Comparison of ENCODE assay signal across 14 cellular contexts in the genomic region with DNA sequence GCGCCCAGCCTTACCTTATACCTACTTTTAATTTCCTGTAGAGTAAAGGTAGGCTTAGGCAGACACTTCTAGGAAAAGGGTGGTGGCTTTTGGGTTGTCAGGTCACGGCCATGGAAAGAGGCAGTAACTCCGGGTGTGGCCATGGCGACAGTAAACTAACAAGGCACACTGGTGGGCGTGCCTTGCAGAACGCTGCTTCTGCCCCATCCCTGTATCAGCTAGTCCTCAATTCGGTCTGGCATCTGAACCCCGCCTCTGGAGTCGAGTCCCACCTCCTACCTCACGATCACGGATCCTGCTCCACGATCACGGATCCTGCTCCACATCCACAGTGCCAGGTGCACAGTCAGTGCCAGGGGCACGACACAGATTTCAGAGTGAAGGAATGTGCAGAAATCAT. TPM values are rescaled to one million over a fixed set of nuclear protein-coding genes. Genes with fewer than 3 reads are reported as not detected.
DNase-seq lines count a peak whose midpoint lies in the region; ATAC-seq, FAIRE-seq and TF ChIP-seq lines count a peak whose summit lies in the region.
"Had no signal": no experiment of that assay in that cellular context is flagged by ENCODE, and none has a peak within 500 bp of the region (broad histone marks: within the 10 kb centered on the region; RNA-seq: fewer than 3 reads in every experiment).

No MANE protein-coding gene starts in this region.

- no peak for TF ChIP-seq CTCF in left ventricle myocardium inferior (IDR thresholded peaks at IDR 0.05; ENCODE audit: borderline replicate concordance)
- TF ChIP-seq CTCF in bronchial epithelial cell (IDR thresholded peaks at IDR 0.05; ENCODE audit: insufficient read depth, low read length, severe bottlenecking): no peak
- TF ChIP-seq CTCF in upper lobe of right lung (IDR thresholded peaks at IDR 0.05): no peak

- DNase-seq in left ventricle myocardium inferior (no peak), left ventricle myocardium superior (no peak), bronchial epithelial cell (ENCODE audit: low read depth) (no peak), upper lobe of right lung (peak; percentile 71), T-helper 17 cell (no peak), GM03348 (ENCODE audit: low spot score) (no peak)
- DNase-seq in activated naive CD8-positive, alpha-beta T cell treated with anti-CD3 and anti-CD28 coated beads, Interleukin-2, amount 50 U/mL, for 24 hours: no peak
- DNase-seq: activated CD4-positive, CD25-positive, alpha-beta regulatory T cell; adrenal gland; NCI-H2029 treated with DMSO at 0.1 percent for 48 hours; NCI-H82 had no signal

- peak; percentile 47 for FAIRE-seq in bronchial epithelial cell (lab: Jason Lieb, UNC)

- H3K4me1 ChIP-seq in left ventricle myocardium inferior: peaks cover 61% of the 10 kb centered on the region
- peaks cover 36 to 50% of the 10 kb centered on the region in 2 donors for H3K4me1 ChIP-seq in mucosa of rectum (ENCODE audit: control insufficient read depth in 2 of 2, insufficient read depth in 2 of 2, low read length in 2 of 2)
- H3K4me1 ChIP-seq in upper lobe of right lung: peaks cover 52% of the 10 kb centered on the region

- intact Hi-C loops in left ventricle myocardium inferior (cut with micrococcal nuclease): no loop called here
- intact Hi-C loops in left ventricle myocardium superior (cut with micrococcal nuclease): no loop called here
- intact Hi-C loops in upper lobe of right lung (cut with DNase I): loop anchor here (10.0 kb wide), 1 partner anchor 56 kb away; no protein-coding TSS in a partner anchor

- peaks cover 3% of the 10 kb centered on the region for H3K36me3 ChIP-seq in left ventricle myocardium inferior
- H3K36me3 ChIP-seq in bronchial epithelial cell (ENCODE audit: control insufficient read depth, insufficient read depth, low read length): peaks cover 4% of the 10 kb centered on the region
- H3K36me3 ChIP-seq in mucosa of rectum (ENCODE audit: control insufficient read depth in 2 of 2, insufficient read depth in 2 of 2, low read length in 2 of 2): peaks cover 0 to 2% of the 10 kb centered on the region in 2 donors
- H3K36me3 ChIP-seq in upper lobe of right lung: no peaks in the 10 kb centered on the region
- H3K36me3 ChIP-seq: adrenal gland had no signal

- peak overlapping the region; percentile 82 for H3K4me3 ChIP-seq in left ventricle myocardium inferior
- H3K4me3 ChIP-seq in bronchial epithelial cell (ENCODE audit: low read depth, low read length): no peak overlapping the region
- peak overlapping the region; percentile 26 to 37 for H3K4me3 ChIP-seq in mucosa of rectum (ENCODE audit: low read length in 2 of 2)
- H3K4me3 ChIP-seq in upper lobe of right lung: peak overlapping the region; percentile 76
- H3K4me3 ChIP-seq: tibial nerve had no signal

- H3K27ac ChIP-seq in left ventricle myocardium inferior (replicated peaks): peak overlapping the region; percentile 82
- peak overlapping the region; percentile 54 to 58 for H3K27ac ChIP-seq in mucosa of rectum (ENCODE audit: low read depth in 2 of 2, low read length in 2 of 2)
- H3K27ac ChIP-seq in upper lobe of right lung: peak overlapping the region; percentile 52
- H3K27ac ChIP-seq: adrenal gland, RWPE1 had no signal

- H3K27me3 ChIP-seq in left ventricle myocardium inferior (ENCODE audit: low read depth) (no peaks in the 10 kb centered on the region), bronchial epithelial cell (ENCODE audit: control insufficient read depth, insufficient read depth, low read length) (no peaks in the 10 kb centered on the region), mucosa of rectum (ENCODE audit: control insufficient read depth in 2 of 2, insufficient read depth in 2 of 2, low read length in 2 of 2) (no peaks in the 10 kb centered on the region), upper lobe of right lung (no peaks in the 10 kb centered on the region)
- H3K27me3 ChIP-seq: adrenal gland, tibial nerve had no signal

- peaks cover 49% of the 10 kb centered on the region for H3K4me1 Mint-ChIP-seq in T-helper 17 cell
- H3K4me1 Mint-ChIP-seq in activated naive CD8-positive, alpha-beta T cell treated with anti-CD3 and anti-CD28 coated beads, Interleukin-2, amount 50 U/mL, for 24 hours: peaks cover 34% of the 10 kb centered on the region

- H3K9ac ChIP-seq in mucosa of rectum (ENCODE audit: low read depth in 1 of 2, low read length in 2 of 2): no peak overlapping the region

- peaks cover 6% of the 10 kb centered on the region for H3K36me3 Mint-ChIP-seq in T-helper 17 cell (ENCODE audit: low read depth)
- peaks cover 3% of the 10 kb centered on the region for H3K36me3 Mint-ChIP-seq in activated naive CD8-positive, alpha-beta T cell treated with anti-CD3 and anti-CD28 coated beads, Interleukin-2, amount 50 U/mL, for 24 hours (ENCODE audit: low read depth)

- H3K9me3 ChIP-seq in left ventricle myocardium inferior (replicated peaks) (no peaks in the 10 kb centered on the region), mucosa of rectum (ENCODE audit: control insufficient read depth in 2 of 2, low read length in 2 of 2) (no peaks in the 10 kb centered on the region), upper lobe of right lung (no peaks in the 10 kb centered on the region), T-helper 17 cell (ENCODE audit: control insufficient read depth, low read length, poor library complexity, severe bottlenecking) (no peaks in the 10 kb centered on the region)
- H3K9me3 ChIP-seq: adrenal gland, tibial nerve had no signal

- no peak overlapping the region for H3K4me3 Mint-ChIP-seq in T-helper 17 cell
- H3K4me3 Mint-ChIP-seq in activated naive CD8-positive, alpha-beta T cell treated with anti-CD3 and anti-CD28 coated beads, Interleukin-2, amount 50 U/mL, for 24 hours: no peak overlapping the region

- ATAC-seq in left ventricle myocardium superior (no peak), upper lobe of right lung (peak; percentile 62), T-helper 17 cell (no peak)
- no peak for ATAC-seq in activated naive CD8-positive, alpha-beta T cell treated with anti-CD3 and anti-CD28 coated beads, Interleukin-2, amount 50 U/mL, for 24 hours

- H3K27me3 Mint-ChIP-seq in T-helper 17 cell: no peaks in the 10 kb centered on the region
- H3K27me3 Mint-ChIP-seq in activated naive CD8-positive, alpha-beta T cell treated with anti-CD3 and anti-CD28 coated beads, Interleukin-2, amount 50 U/mL, for 24 hours: no peaks in the 10 kb centered on the region

- no peak overlapping the region for H3K27ac Mint-ChIP-seq in T-helper 17 cell
- no peak overlapping the region for H3K27ac Mint-ChIP-seq in activated naive CD8-positive, alpha-beta T cell treated with anti-CD3 and anti-CD28 coated beads, Interleukin-2, amount 50 U/mL, for 24 hours

- no peaks in the 10 kb centered on the region for H3K9me3 Mint-ChIP-seq in activated naive CD8-positive, alpha-beta T cell treated with anti-CD3 and anti-CD28 coated beads, Interleukin-2, amount 50 U/mL, for 24 hours

RNA-seq across cellular contexts. Expression of a gene that starts 5.6 kb away (rescaled TPM):
- total RNA-seq in left ventricle myocardium inferior (44.3 TPM), left ventricle myocardium superior (53.5 TPM), bronchial epithelial cell (11.3 and 16.6 TPM in 2 replicates), upper lobe of right lung (49.6 TPM), T-helper 17 cell (10 to 100 TPM; 11.5 to 12.6 TPM)
